ENCODE assay signal across 26 cellular contexts in genomic region chr12:106709068-106709511, GRCh38.
DNase-seq lines count a peak whose midpoint lies in the region; FAIRE-seq and TF ChIP-seq lines count a peak whose summit lies in the region.
"Had no signal": no experiment of that assay in that cellular context is flagged by ENCODE, and none has a peak within 500 bp of the region (broad histone marks: within the 10 kb centered on the region; RNA-seq: fewer than 3 reads in every experiment).

No MANE protein-coding gene starts in this region.

- no peak for FAIRE-seq in D721Med (lab: Jason Lieb, UNC)
- FAIRE-seq: HTR-8/SVneo had no signal

- peaks cover 3% of the 10 kb centered on the region for H3K4me1 ChIP-seq in BE2C
- peaks cover 38% of the 10 kb centered on the region for H3K4me1 ChIP-seq in neural progenitor cell
- H3K4me1 ChIP-seq: ascending aorta, uterus had no signal

- no peak overlapping the region for H3K4me3 Mint-ChIP-seq in HFFc6
- H3K4me3 Mint-ChIP-seq in neural progenitor cell: no peak overlapping the region
- H3K4me3 Mint-ChIP-seq: activated naive CD8-positive, alpha-beta T cell; CD4-positive, alpha-beta T cell; dendritic cell treated with granulocyte-macrophage colony-stimulating factor and Interleukin-4, amounts not matched to agents 40 ng/mL and 50 ng/mL, for 4 days; stimulated activated effector memory CD8-positive, alpha-beta T cell treated with anti-CD3 and anti-CD28 coated beads, Interleukin-12 subunit alpha, Interleukin-12 subunit beta, amount 100 ng/mL, for 72 hours had no signal

- peaks cover 27% of the 10 kb centered on the region for H3F3A ChIP-seq in neural progenitor cell (ENCODE audit: low read depth)

- no peaks in the 10 kb centered on the region for H3K36me3 Mint-ChIP-seq in HFFc6 (ENCODE audit: low read depth)
- peaks cover 29% of the 10 kb centered on the region for H3K36me3 Mint-ChIP-seq in neural progenitor cell
- H3K36me3 Mint-ChIP-seq: activated naive CD8-positive, alpha-beta T cell; stimulated activated effector memory CD8-positive, alpha-beta T cell treated with anti-CD3 and anti-CD28 coated beads, Interleukin-12 subunit alpha, Interleukin-12 subunit beta, amount 100 ng/mL, for 72 hours had no signal

- TF ChIP-seq CTCF in BE2C (IDR thresholded peaks at IDR 0.05; ENCODE audit: low read depth, low read length) (peak; percentile 14; the same call in 1 of the 2 replicates), HFFc6 (IDR thresholded peaks at IDR 0.05) (peak; percentile 21; the same call in 1 of the 2 replicates), brain microvascular endothelial cell (IDR thresholded peaks at IDR 0.05; ENCODE audit: low read depth, low read length, missing control alignments) (peak; percentile 22), neural progenitor cell (IDR thresholded peaks at IDR 0.05) (peak; percentile 28), D721Med (IDR thresholded peaks at IDR 0.05; ENCODE audit: insufficient read depth, missing control alignments) (no peak)

- no peak overlapping the region for H3K9ac ChIP-seq in neural progenitor cell
- H3K9ac ChIP-seq: GM23248, KMS-11 had no signal

- H3K9me3 Mint-ChIP-seq in HFFc6: no peaks in the 10 kb centered on the region
- no peaks in the 10 kb centered on the region for H3K9me3 Mint-ChIP-seq in neural progenitor cell
- H3K9me3 Mint-ChIP-seq: activated T-helper 2 cell treated with anti-CD3 and anti-CD28 coated beads, Interferon-gamma antibody, Interleukin-2, Interleukin-4, amounts not matched to agents 10 μg/mL and 5 μg/mL and 100 μg/mL, durations not matched to agents 14 hours and 24 hours and 36 hours; CD4-positive, alpha-beta T cell; dendritic cell treated with granulocyte-macrophage colony-stimulating factor and Interleukin-4, amounts not matched to agents 40 ng/mL and 50 ng/mL, for 4 days; stimulated activated effector memory CD8-positive, alpha-beta T cell treated with anti-CD3 and anti-CD28 coated beads, Interleukin-12 subunit alpha, Interleukin-12 subunit beta, amount 100 ng/mL, for 72 hours had no signal

- H3K4me1 Mint-ChIP-seq in HFFc6 (ENCODE audit: low read depth) (no peaks in the 10 kb centered on the region), neural progenitor cell (peaks cover 20% of the 10 kb centered on the region)
- H3K4me1 Mint-ChIP-seq: stimulated activated effector memory CD8-positive, alpha-beta T cell treated with anti-CD3 and anti-CD28 coated beads, Interleukin-12 subunit alpha, Interleukin-12 subunit beta, amount 100 ng/mL, for 72 hours had no signal

- peak overlapping the region; percentile 85 for H3K4me2 ChIP-seq in neural progenitor cell
- H3K4me2 ChIP-seq: KMS-11, smooth muscle cell had no signal

- DNase-seq in BE2C: no peak
- DNase-seq in HFFc6: no peak
- DNase-seq in brain microvascular endothelial cell: no peak
- no peak for DNase-seq in neural progenitor cell (ENCODE audit: low spot score)
- DNase-seq in glomerular visceral epithelial cell (ENCODE audit: extremely low spot score): no peak
- DNase-seq in stimulated activated CD4-positive, alpha-beta T cell treated with anti-CD3 and anti-CD28 coated beads, Interleukin-12 subunit alpha, Interleukin-12 subunit beta, amount 100 ng/mL, for 4 hours: no peak
- DNase-seq in D721Med (ENCODE audit: insufficient read length, low spot score): no peak
- DNase-seq: activated CD4-positive, alpha-beta T cell treated with anti-CD3 and anti-CD28 coated beads, Interleukin-2, amount 50 U/mL, for 48 hours; activated CD4-positive, CD25-positive, alpha-beta regulatory T cell; caudate nucleus; CD4-positive, alpha-beta T cell; DMS153; GM23248; kidney glomerular epithelial cell; MV-4-11; NCI-H1694 treated with DMSO at 0.1 percent for 48 hours; T1000; uterus had no signal

- no peaks in the 10 kb centered on the region for H4K20me1 ChIP-seq in neural progenitor cell (ENCODE audit: low read depth)

- H3K79me2 ChIP-seq in neural progenitor cell (ENCODE audit: low read depth): no peaks in the 10 kb centered on the region

- H3K27ac ChIP-seq in brain microvascular endothelial cell: no peak overlapping the region
- peak overlapping the region; percentile 76 for H3K27ac ChIP-seq in neural progenitor cell
- H3K27ac ChIP-seq: ascending aorta, GM23248, KMS-11, uterus had no signal

- no peaks in the 10 kb centered on the region for H3K27me3 ChIP-seq in BE2C
- H3K27me3 ChIP-seq in brain microvascular endothelial cell (replicated peaks): no peaks in the 10 kb centered on the region
- no peaks in the 10 kb centered on the region for H3K27me3 ChIP-seq in neural progenitor cell
- H3K27me3 ChIP-seq: ascending aorta, uterus had no signal

- H3K9me3 ChIP-seq in BE2C: no peaks in the 10 kb centered on the region
- no peaks in the 10 kb centered on the region for H3K9me3 ChIP-seq in neural progenitor cell (ENCODE audit: low read depth)
- H3K9me3 ChIP-seq: ascending aorta, uterus had no signal

- H2AFZ ChIP-seq in neural progenitor cell (replicated peaks): no peak overlapping the region
- H2AFZ ChIP-seq: GM23248 had no signal

- H3K27me3 Mint-ChIP-seq in HFFc6 (ENCODE audit: insufficient read depth): peaks cover 3% of the 10 kb centered on the region
- H3K27me3 Mint-ChIP-seq in neural progenitor cell (ENCODE audit: insufficient read depth, low read depth): peaks cover 3% of the 10 kb centered on the region
- H3K27me3 Mint-ChIP-seq: CD4-positive, alpha-beta T cell had no signal

- H3K27ac Mint-ChIP-seq in HFFc6 (no peak overlapping the region), neural progenitor cell (no peak overlapping the region)
- H3K27ac Mint-ChIP-seq: activated naive CD8-positive, alpha-beta T cell; activated T-helper 2 cell treated with anti-CD3 and anti-CD28 coated beads, Interferon-gamma antibody, Interleukin-2, Interleukin-4, amounts not matched to agents 10 μg/mL and 5 μg/mL and 100 μg/mL, durations not matched to agents 14 hours and 24 hours and 36 hours; CD4-positive, alpha-beta T cell; dendritic cell treated with granulocyte-macrophage colony-stimulating factor and Interleukin-4, amounts not matched to agents 40 ng/mL and 50 ng/mL, for 4 days; stimulated activated effector memory CD8-positive, alpha-beta T cell treated with anti-CD3 and anti-CD28 coated beads, Interleukin-12 subunit alpha, Interleukin-12 subunit beta, amount 100 ng/mL, for 72 hours had no signal

- in situ Hi-C loops in brain microvascular endothelial cell (cut with HindIII; ENCODE audit: low pct_ligation_motif_present, low sequenced_read_pairs): no loop called here

- H3K4me3 ChIP-seq in BE2C (ENCODE audit: low read depth, low read length) (no peak overlapping the region), brain microvascular endothelial cell (ENCODE audit: low read depth, low read length) (no peak overlapping the region), neural progenitor cell (no peak overlapping the region)
- H3K4me3 ChIP-seq: ascending aorta, GM23248, smooth muscle cell, uterus had no signal

- H3K36me3 ChIP-seq in BE2C (no peaks in the 10 kb centered on the region), brain microvascular endothelial cell (replicated peaks) (no peaks in the 10 kb centered on the region), neural progenitor cell (no peaks in the 10 kb centered on the region)
- H3K36me3 ChIP-seq: ascending aorta, uterus had no signal
